Comparison of ENCODE assay signal across 23 cellular contexts in genomic region chr13:106187501-106187900, GRCh38.
"Had no signal": no experiment of that assay in that cellular context is flagged by ENCODE, and none has a peak within 500 bp of the region (broad histone marks: within the 10 kb centered on the region; RNA-seq: fewer than 3 reads in every experiment).

No MANE protein-coding gene starts in this region.

- DNase-seq: activated CD4-positive, alpha-beta T cell treated with anti-CD3 and anti-CD28 coated beads, Interleukin-2, amount 10 ng/mL, durations not matched to agents 7 days and 5 days; activated CD4-positive, CD25-positive, alpha-beta regulatory T cell treated with anti-CD3 and anti-CD28 coated beads, Interleukin-2, amount 50 U/mL, for 72 hours; activated CD8-positive, alpha-beta memory T cell treated with anti-CD3 and anti-CD28 coated beads, Interleukin-2, amount 10 ng/mL, durations not matched to agents 7 days and 5 days; activated CD8-positive, alpha-beta T cell treated with anti-CD3 and anti-CD28 coated beads for 36 hours; activated gamma-delta T cell treated with Interleukin-2 at 50 U/mL for 16 hours; activated T-cell treated with anti-CD3 and anti-CD28 coated beads for 4 hours; anterior cingulate cortex; body of pancreas; glutamatergic neuron; immature natural killer cell; left lung; naive thymus-derived CD4-positive, alpha-beta T cell; ovary; stimulated activated CD4-positive, alpha-beta T cell treated with anti-CD3 and anti-CD28 coated beads, Interleukin-2, amount 100 ng/mL, for 48 hours; stimulated activated CD8-positive, alpha-beta memory T cell treated with anti-CD3 and anti-CD28 coated beads, Interleukin-4, amount 100 ng/mL, for 48 hours; stimulated activated naive CD4-positive, alpha-beta T cell; testis; trophoblast cell; uterus; WERI-Rb-1 had no signal

- H3K4me3 ChIP-seq: body of pancreas, cardiac muscle cell, hepatocyte, left lung, ovary, prostate gland, testis, uterus had no signal
